ENCODE assay signal across 1 cellular context in genomic region chr1:228486596-228487335, GRCh38.
TF ChIP-seq lines count a peak whose summit lies in the region.

No MANE protein-coding gene starts in this region.

TF ChIP-seq in HepG2, 621 proteins besides CTCF, POLR2A, EP300 and RAD21 (continued from another document and continues in another):
- TF ChIP-seq DMTF1 (CRISPR knock-in tag; IDR thresholded peaks at IDR 0.05): no peak
- no peak for TF ChIP-seq ZSCAN30 (CRISPR knock-in tag; IDR thresholded peaks at IDR 0.05)
- peak; percentile 96; the same call in 1 of the 2 replicates for TF ChIP-seq NR1H2 (CRISPR knock-in tag; IDR thresholded peaks at IDR 0.05; ENCODE audit: borderline replicate concordance, low read depth)
- TF ChIP-seq MXD4 (CRISPR knock-in tag; IDR thresholded peaks at IDR 0.05): peak; percentile 85
- TF ChIP-seq ZNF687 (CRISPR knock-in tag; IDR thresholded peaks at IDR 0.05): peak; percentile 83
- peak; percentile 51; the same call in 1 of the 2 replicates for TF ChIP-seq ZNF572 (CRISPR knock-in tag; IDR thresholded peaks at IDR 0.05)
- 0 out of 2 replicates have a peak, but pooled peaks have one; percentile 79 for TF ChIP-seq THAP8 (CRISPR knock-in tag; IDR thresholded peaks at IDR 0.05; ENCODE audit: borderline replicate concordance)
- peak; percentile 52 for TF ChIP-seq FOSL2 (CRISPR knock-in tag; IDR thresholded peaks at IDR 0.05)
- peak; percentile 65; the same call in 1 of the 2 replicates for TF ChIP-seq FOXM1 (CRISPR knock-in tag; IDR thresholded peaks at IDR 0.05)
- TF ChIP-seq BHLHE40 (IDR thresholded peaks at IDR 0.05; ENCODE audit: low read length): no peak
- no peak for TF ChIP-seq ZNF18 (CRISPR knock-in tag; IDR thresholded peaks at IDR 0.05; ENCODE audit: insufficient replicate concordance)
- TF ChIP-seq ZNF691 (CRISPR knock-in tag; IDR thresholded peaks at IDR 0.05; ENCODE audit: borderline replicate concordance, low read depth): peak; percentile 79; the same call in 1 of the 2 replicates
- TF ChIP-seq FOXK2 (IDR thresholded peaks at IDR 0.05): peak; percentile 64; the same call in 1 of the 2 replicates
- no peak for TF ChIP-seq GLMP (CRISPR knock-in tag; IDR thresholded peaks at IDR 0.05; ENCODE audit: borderline replicate concordance)
- TF ChIP-seq MAX (IDR thresholded peaks at IDR 0.05): peak; percentile 49
- peak; percentile 48; the same call in 1 of the 2 replicates for TF ChIP-seq ZNF816 (CRISPR knock-in tag; IDR thresholded peaks at IDR 0.05; ENCODE audit: borderline replicate concordance)
- no peak for TF ChIP-seq PRPF4 (IDR thresholded peaks at IDR 0.05; ENCODE audit: low read depth, low read length, poor library complexity, severe bottlenecking)
- no peak for TF ChIP-seq PLRG1 (conservative IDR thresholded peaks at IDR 0.05)
- TF ChIP-seq ZNF354B (CRISPR knock-in tag; IDR thresholded peaks at IDR 0.05): peak; percentile 75; the same call in 1 of the 2 replicates
- peak; percentile 88 for TF ChIP-seq GMEB2 (CRISPR knock-in tag; IDR thresholded peaks at IDR 0.05; ENCODE audit: low read depth)
- no peak for TF ChIP-seq RBM39 (IDR thresholded peaks at IDR 0.05; ENCODE audit: low read depth, low read length, poor library complexity, severe bottlenecking)
- no peak for TF ChIP-seq ZNF513 (CRISPR knock-in tag; conservative IDR thresholded peaks at IDR 0.05)
- TF ChIP-seq CENPT (CRISPR knock-in tag; IDR thresholded peaks at IDR 0.05; ENCODE audit: low read depth): no peak; the same call in 1 of the 2 replicates
- no peak for TF ChIP-seq ZBTB33 (CRISPR knock-in tag; IDR thresholded peaks at IDR 0.05)
- TF ChIP-seq ZNF121 (CRISPR knock-in tag; IDR thresholded peaks at IDR 0.05): peak; percentile 88
- TF ChIP-seq ZNF792 (CRISPR knock-in tag; IDR thresholded peaks at IDR 0.05): peak; percentile 64; the same call in 1 of the 2 replicates
- 0 out of 2 replicates have a peak, but pooled peaks have one; percentile 58 for TF ChIP-seq SIX4 (CRISPR knock-in tag; IDR thresholded peaks at IDR 0.05)
- TF ChIP-seq ZNF563 (CRISPR knock-in tag; IDR thresholded peaks at IDR 0.05): peak; percentile 90
- TF ChIP-seq RNF219 (CRISPR knock-in tag; IDR thresholded peaks at IDR 0.05): no peak
- TF ChIP-seq PAF1 (CRISPR knock-in tag; IDR thresholded peaks at IDR 0.05): no peak
- peak; percentile 65; the same call in 1 of the 2 replicates for TF ChIP-seq ZNF3 (CRISPR knock-in tag; IDR thresholded peaks at IDR 0.05)
- TF ChIP-seq ZSCAN29 (CRISPR knock-in tag; conservative IDR thresholded peaks at IDR 0.05): no peak; the same call in 1 of the 2 replicates
- no peak for TF ChIP-seq ZNF296 (CRISPR knock-in tag; conservative IDR thresholded peaks at IDR 0.05)
- TF ChIP-seq GABPB1 (CRISPR knock-in tag; IDR thresholded peaks at IDR 0.05): peak; percentile 80
- TF ChIP-seq GRHL1 (CRISPR knock-in tag; conservative IDR thresholded peaks at IDR 0.05): no peak
- TF ChIP-seq ZNF607 (CRISPR knock-in tag; IDR thresholded peaks at IDR 0.05; ENCODE audit: borderline replicate concordance): peak; percentile 97
